Comparison of ENCODE assay signal across 12 cellular contexts in the genomic region with DNA sequence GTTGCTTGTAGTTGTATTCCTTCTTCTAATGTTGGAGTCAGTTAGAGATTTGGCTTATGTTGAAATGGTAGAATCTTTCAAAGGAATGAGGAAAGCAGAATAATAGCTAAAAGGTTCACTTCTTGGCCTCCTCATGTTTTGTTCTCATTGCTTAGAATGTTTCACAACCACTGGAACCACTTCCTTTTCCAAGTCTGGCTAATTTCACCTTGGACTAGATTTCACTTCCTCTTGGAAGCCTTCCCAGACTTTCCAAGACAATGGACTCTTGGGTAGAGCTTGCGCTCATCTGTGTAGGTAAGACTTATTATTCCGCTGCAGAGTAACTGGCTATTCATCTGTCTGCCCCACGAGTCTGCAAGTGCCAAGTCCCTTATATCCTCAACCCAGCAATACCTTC. TPM values are rescaled to one million over a fixed set of nuclear protein-coding genes. Genes with fewer than 3 reads are reported as not detected.
DNase-seq lines count a peak whose midpoint lies in the region; ATAC-seq, FAIRE-seq and TF ChIP-seq lines count a peak whose summit lies in the region.
"Had no signal": no experiment of that assay in that cellular context is flagged by ENCODE, and none has a peak within 500 bp of the region (broad histone marks: within the 10 kb centered on the region; RNA-seq: fewer than 3 reads in every experiment).

No MANE protein-coding gene starts in this region.

- in situ Hi-C loops in HepG2 (cut with HindIII; ENCODE audit: extremely low pct_ligation_motif_present, low pct_unique_long_range_greater_than_20kb) = no loop called here

- DNase-seq in HepG2 (ENCODE audit: low spot score) (no peak), dermis blood vessel endothelial cell (peak; percentile 93), kidney glomerular epithelial cell (lab: John Stamatoyannopoulos, UW) (peak; percentile 9), NCI-H2029 (lab: John Stamatoyannopoulos, UW) (no peak), vagina (ENCODE audit: extremely low spot score in 2 of 2) (no peak), T-helper 1 cell (no peak), hepatocyte (ENCODE audit: low spot score) (no peak)
- DNase-seq: activated CD4-positive, alpha-beta T cell treated with anti-CD3 and anti-CD28 coated beads, Interleukin-2, amount 50 U/mL, for 4 hours; activated naive CD4-positive, alpha-beta T cell treated with anti-CD3 and anti-CD28 coated beads for 36 hours; NCI-H2171; SHP77 treated with DMSO at 0.1 percent for 48 hours had no signal

- H3K27ac ChIP-seq in liver (ENCODE audit: low read depth in 1 of 2, low read length in 2 of 2) = no peak overlapping the region
- no peak overlapping the region for H3K27ac ChIP-seq in HepG2 (ENCODE audit: extremely low read length, insufficient read depth, low read length)
- H3K27ac ChIP-seq in vagina = no peak overlapping the region
- H3K27ac ChIP-seq in hepatocyte = no peak overlapping the region

- no peak for ATAC-seq in HepG2

- FAIRE-seq in HepG2 (lab: Jason Lieb, UNC) = no peak

- TF ChIP-seq CTCF in liver (IDR thresholded peaks at IDR 0.05; ENCODE audit: low read depth, low read length, missing input control) (no peak), HepG2 (CRISPR knock-in tag; IDR thresholded peaks at IDR 0.05) (no peak), vagina (IDR thresholded peaks at IDR 0.05) (no peak), hepatocyte (IDR thresholded peaks at IDR 0.05; ENCODE audit: poor library complexity) (no peak)

- H3K36me3 ChIP-seq in liver (ENCODE audit: control insufficient read depth in 4 of 4, insufficient read depth in 3 of 4, low read depth in 1 of 4, low read length in 3 of 4) (no peaks in the 10 kb centered on the region), HepG2 (replicated peaks in 1 of 2; ENCODE audit: control insufficient read depth in 1 of 2, insufficient read depth in 2 of 2, low read length in 2 of 2) (0 out of 5 replicates have a peak, but pooled peaks cover 0 to 5% of the 10 kb centered on the region in 2 experiments), vagina (no peaks in the 10 kb centered on the region), hepatocyte (replicated peaks; ENCODE audit: insufficient read depth, low read depth) (no peaks in the 10 kb centered on the region)

- POLR2A ChIA-PET in HepG2 (lab: Yijun Ruan, JAX) = no interaction called here

- H3K9me3 ChIP-seq in liver (ENCODE audit: control insufficient read depth in 4 of 4, low read length in 3 of 4) (no peaks in the 10 kb centered on the region), HepG2 (ENCODE audit: low read length) (no peaks in the 10 kb centered on the region), vagina (no peaks in the 10 kb centered on the region), hepatocyte (ENCODE audit: low read depth) (no peaks in the 10 kb centered on the region)

- H3K27me3 ChIP-seq in liver (ENCODE audit: control insufficient read depth in 4 of 4, insufficient read depth in 4 of 4, low read length in 3 of 4) (no peaks in the 10 kb centered on the region), HepG2 (ENCODE audit: control insufficient read depth in 1 of 2, insufficient read depth in 2 of 2, low read length in 2 of 2) (no peaks in the 10 kb centered on the region), vagina (no peaks in the 10 kb centered on the region), hepatocyte (no peaks in the 10 kb centered on the region)

- H3K4me1 ChIP-seq in liver (ENCODE audit: control insufficient read depth in 4 of 4, insufficient read depth in 4 of 4, low read length in 3 of 4) = peaks cover 0 to 14% (median 5%) of the 10 kb centered on the region in 4 donors
- no peaks in the 10 kb centered on the region; the same call in 1 of the 2 replicates for H3K4me1 ChIP-seq in HepG2 (ENCODE audit: insufficient read depth, low read length)
- H3K4me1 ChIP-seq in vagina = peaks cover 13% of the 10 kb centered on the region
- peaks cover 4% of the 10 kb centered on the region for H3K4me1 ChIP-seq in hepatocyte (ENCODE audit: insufficient read depth)

- TF ChIP-seq POLR2A in HepG2 (IDR thresholded peaks at IDR 0.05; ENCODE audit: insufficient read depth in 1 of 2, low read depth in 2 of 2, low read length in 2 of 2) (no peak), vagina (IDR thresholded peaks at IDR 0.05) (no peak)

- intact Hi-C loops in HepG2 (cut with micrococcal nuclease; ENCODE audit: unreplicated experiment) = no loop called here
- intact Hi-C loops in vagina (cut with DNase I) = no loop called here

- H3K79me2 ChIP-seq in HepG2 (ENCODE audit: insufficient read depth, low read length) (no peaks in the 10 kb centered on the region), hepatocyte (no peaks in the 10 kb centered on the region)

- H2AFZ ChIP-seq in HepG2 (ENCODE audit: low read length) (no peak overlapping the region), hepatocyte (no peak overlapping the region)

- no peak overlapping the region for H3K4me2 ChIP-seq in HepG2 (ENCODE audit: low read depth, low read length)
- H3K4me2 ChIP-seq in hepatocyte = no peak overlapping the region

- no TSS peak for BruUV-seq in HepG2 (replicated peaks; lab: Mats Ljungman, UMichigan)

- no peaks in the 10 kb centered on the region for H3K9me2 ChIP-seq in hepatocyte (replicated peaks; ENCODE audit: insufficient read depth)

- H4K20me1 ChIP-seq in HepG2 (ENCODE audit: insufficient read depth, low read length) = no peaks in the 10 kb centered on the region
- H4K20me1 ChIP-seq in hepatocyte (ENCODE audit: insufficient read depth, poor library complexity, severe bottlenecking) = no peaks in the 10 kb centered on the region

- CTCF ChIA-PET in HepG2 (lab: Yijun Ruan, JAX; ENCODE audit: low intra/inter-chr PET ratio, low total read pairs) = no interaction called here

- no peak overlapping the region for H3K9ac ChIP-seq in liver (ENCODE audit: low read depth in 1 of 2, low read length in 2 of 2)
- H3K9ac ChIP-seq in HepG2 (ENCODE audit: insufficient read depth, low read depth, low read length) = no peak overlapping the region

- TF ChIP-seq EP300 in HepG2 (IDR thresholded peaks at IDR 0.05; ENCODE audit: low read depth in 2 of 2, low read length in 2 of 2) (no peak), HepG2 (CRISPR knock-in tag; IDR thresholded peaks at IDR 0.05; ENCODE audit: borderline replicate concordance) (no peak)

- TF ChIP-seq RAD21 in liver (IDR thresholded peaks at IDR 0.05) = no peak
- no peak for TF ChIP-seq RAD21 in HepG2 (CRISPR knock-in tag; IDR thresholded peaks at IDR 0.05)

- H3K4me3 ChIP-seq in liver (ENCODE audit: low read depth in 1 of 3, low read length in 3 of 3) (no peak overlapping the region), HepG2 (replicated peaks in 1 of 3; ENCODE audit: insufficient read depth in 1 of 3, low read depth in 2 of 3, low read length in 3 of 3) (no peak overlapping the region), vagina (no peak overlapping the region), hepatocyte (no peak overlapping the region)

- WGBS in liver = 64% methylated on average over 3 of the region's 3 CpGs
- 93% methylated on average over 3 of the region's 3 CpGs for WGBS in HepG2 (ENCODE audit: low lambda C conversion rate)
- WGBS in hepatocyte (ENCODE audit: low lambda C conversion rate, missing lambda C conversion rate) = 97% methylated on average over 3 of the region's 3 CpGs

RNA-seq across cellular contexts. Expression of gene SPATA18, which starts 8.3 kb away (rescaled TPM):
- total RNA-seq in liver = 1 to 10 TPM in 1 of 2 donors, under 1 TPM in 1; 0.28 to 1.1 TPM
- under 1 TPM; 0.03 to 0.52 TPM for polyA plus RNA-seq in liver
- total RNA-seq in HepG2 (2016; rRNA removed; fragmentation: Illumina TruSeq; extraction: Trizol) = 13.2 and 13.9 TPM in 2 replicates
- 4.8 and 6.6 TPM in 2 replicates for total RNA-seq in HepG2 (2016; cell fraction: cytosol; rRNA removed; fragmentation: Illumina TruSeq; extraction: Trizol; ENCODE audit: low read depth)
- 9.8 and 14.0 TPM in 2 replicates for total RNA-seq in HepG2 (2016; cell fraction: insoluble cytoplasmic fraction; rRNA removed; fragmentation: Illumina TruSeq; extraction: Trizol)
- 16.0 and 20.5 TPM in 2 replicates for total RNA-seq in HepG2 (2016; cell fraction: membrane; rRNA removed; fragmentation: Illumina TruSeq; extraction: Trizol)
- 14.8 and 16.2 TPM in 2 replicates for total RNA-seq in HepG2 (2016; cell fraction: nucleus; rRNA removed; fragmentation: Illumina TruSeq; extraction: Trizol)
- polyA plus RNA-seq in HepG2 (2011; rRNA removed) = 4.8 and 5.7 TPM in 2 replicates
- 3.6 and 6.1 TPM in 2 replicates for polyA plus RNA-seq in HepG2 (2011; cell fraction: cytosol; rRNA removed)
- 13.3 and 14.1 TPM in 2 replicates for polyA plus RNA-seq in HepG2 (2011; cell fraction: nucleus; rRNA removed)
- 4.7 and 4.8 TPM in 2 replicates for polyA plus RNA-seq in HepG2 (2012)
- 4.7 and 7.2 TPM in 2 replicates for polyA plus RNA-seq in HepG2 (2016; cell fraction: cytosol; fragmentation: Illumina TruSeq; extraction: Trizol; ENCODE audit: low read depth)
- polyA plus RNA-seq in HepG2 (2016; cell fraction: insoluble cytoplasmic fraction; fragmentation: Illumina TruSeq; extraction: Trizol; ENCODE audit: low read depth) = 12.3 and 13.4 TPM in 2 replicates
- 14.2 and 14.4 TPM in 2 replicates for polyA plus RNA-seq in HepG2 (2016; cell fraction: membrane; fragmentation: Illumina TruSeq; extraction: Trizol; ENCODE audit: low read depth)
- polyA plus RNA-seq in HepG2 (2016; cell fraction: nucleus; fragmentation: Illumina TruSeq; extraction: Trizol; ENCODE audit: insufficient read depth, low read depth) = 17.6 and 20.5 TPM in 2 replicates
- 9.1 TPM in 1 of 2 replicates, not detected in the other for polyA minus RNA-seq in HepG2 (2011; rRNA and poly(A)+ RNA removed; ENCODE audit: low replicate concordance)
- 5.6 and 6.0 TPM in 2 replicates for polyA minus RNA-seq in HepG2 (2011; cell fraction: cytosol; rRNA and poly(A)+ RNA removed)
- 14.0 and 14.2 TPM in 2 replicates for polyA minus RNA-seq in HepG2 (2011; cell fraction: nucleus; rRNA and poly(A)+ RNA removed)
- total RNA-seq in dermis blood vessel endothelial cell = 4.3 and 4.6 TPM in 2 replicates
- 15.2 TPM for total RNA-seq in vagina
- total RNA-seq in hepatocyte = 7.8 and 12.3 TPM in 2 replicates
- polyA plus RNA-seq in hepatocyte = 2.7 and 2.9 TPM in 2 replicates

RNA-seq across cellular contexts. Expression of gene SGCB, which starts 21.3 kb away (rescaled TPM):
- total RNA-seq in liver (1 to 10 TPM; 2.0 to 5.4 TPM), HepG2 (2016; rRNA removed; fragmentation: Illumina TruSeq; extraction: Trizol) (2.2 and 3.6 TPM in 2 replicates), dermis blood vessel endothelial cell (12.9 and 23.7 TPM in 2 replicates), vagina (26.5 TPM), hepatocyte (18.2 and 20.7 TPM in 2 replicates)
- polyA plus RNA-seq in liver (1 to 10 TPM; 2.1 to 4.6 TPM), HepG2 (2011; rRNA removed) (4.2 and 4.8 TPM in 2 replicates), hepatocyte (28.1 and 28.7 TPM in 2 replicates)
- total RNA-seq in HepG2 (2016; cell fraction: cytosol; rRNA removed; fragmentation: Illumina TruSeq; extraction: Trizol; ENCODE audit: low read depth) = 0.51 and 0.53 TPM in 2 replicates
- total RNA-seq in HepG2 (2016; cell fraction: insoluble cytoplasmic fraction; rRNA removed; fragmentation: Illumina TruSeq; extraction: Trizol) = 2.2 and 2.4 TPM in 2 replicates
- 1.5 and 2.0 TPM in 2 replicates for total RNA-seq in HepG2 (2016; cell fraction: membrane; rRNA removed; fragmentation: Illumina TruSeq; extraction: Trizol)
- 3.3 and 4.9 TPM in 2 replicates for total RNA-seq in HepG2 (2016; cell fraction: nucleus; rRNA removed; fragmentation: Illumina TruSeq; extraction: Trizol)
- 2.2 and 4.0 TPM in 2 replicates for polyA plus RNA-seq in HepG2 (2011; cell fraction: cytosol; rRNA removed)
- 1.1 and 1.5 TPM in 2 replicates for polyA plus RNA-seq in HepG2 (2011; cell fraction: nucleus; rRNA removed)
- 6.2 and 8.0 TPM in 2 replicates for polyA plus RNA-seq in HepG2 (2012)
- polyA plus RNA-seq in HepG2 (2016; cell fraction: cytosol; fragmentation: Illumina TruSeq; extraction: Trizol; ENCODE audit: low read depth) = 1.9 TPM in 2 replicates
- polyA plus RNA-seq in HepG2 (2016; cell fraction: insoluble cytoplasmic fraction; fragmentation: Illumina TruSeq; extraction: Trizol; ENCODE audit: low read depth) = 4.5 and 5.5 TPM in 2 replicates
- 1.5 and 2.5 TPM in 2 replicates for polyA plus RNA-seq in HepG2 (2016; cell fraction: membrane; fragmentation: Illumina TruSeq; extraction: Trizol; ENCODE audit: low read depth)
- polyA plus RNA-seq in HepG2 (2016; cell fraction: nucleus; fragmentation: Illumina TruSeq; extraction: Trizol; ENCODE audit: insufficient read depth, low read depth) = 6.1 and 8.2 TPM in 2 replicates
- 1.4 and 1.8 TPM in 2 replicates for polyA minus RNA-seq in HepG2 (2011; rRNA and poly(A)+ RNA removed; ENCODE audit: low replicate concordance)
- 3.1 and 3.4 TPM in 2 replicates for polyA minus RNA-seq in HepG2 (2011; cell fraction: cytosol; rRNA and poly(A)+ RNA removed)
- 2.9 and 3.0 TPM in 2 replicates for polyA minus RNA-seq in HepG2 (2011; cell fraction: nucleus; rRNA and poly(A)+ RNA removed)

RNA-seq across cellular contexts. Expression of gene LRRC66, which starts 39.2 kb away (rescaled TPM):
- total RNA-seq in liver (under 1 TPM in 1 of 2 donors, not detected in 1; 0.25 TPM), HepG2 (2016; rRNA removed; fragmentation: Illumina TruSeq; extraction: Trizol) (not detected in 2 replicates), dermis blood vessel endothelial cell (0.14 and 0.17 TPM in 2 replicates), vagina (1.2 TPM), hepatocyte (0.87 and 0.92 TPM in 2 replicates)
- polyA plus RNA-seq in liver (under 1 TPM in 1 of 2 donors, not detected in 1; 0.05 TPM), HepG2 (2011; rRNA removed) (0.03 TPM in 1 of 2 replicates, not detected in the other), hepatocyte (0.44 TPM in 1 of 2 replicates, not detected in the other)
- not detected in 2 replicates for total RNA-seq in HepG2 (2016; cell fraction: cytosol; rRNA removed; fragmentation: Illumina TruSeq; extraction: Trizol; ENCODE audit: low read depth)
- total RNA-seq in HepG2 (2016; cell fraction: insoluble cytoplasmic fraction; rRNA removed; fragmentation: Illumina TruSeq; extraction: Trizol) = 0.02 TPM in 1 of 2 replicates, not detected in the other
- not detected in 2 replicates for total RNA-seq in HepG2 (2016; cell fraction: membrane; rRNA removed; fragmentation: Illumina TruSeq; extraction: Trizol)
- 0.09 TPM in 1 of 2 replicates, not detected in the other for total RNA-seq in HepG2 (2016; cell fraction: nucleus; rRNA removed; fragmentation: Illumina TruSeq; extraction: Trizol)
- polyA plus RNA-seq in HepG2 (2011; cell fraction: cytosol; rRNA removed) = 0.01 and 0.03 TPM in 2 replicates
- 0.07 TPM in 1 of 2 replicates, not detected in the other for polyA plus RNA-seq in HepG2 (2011; cell fraction: nucleus; rRNA removed)
- 0.04 TPM in 1 of 2 replicates, not detected in the other for polyA plus RNA-seq in HepG2 (2012)
- not detected in 2 replicates for polyA plus RNA-seq in HepG2 (2016; cell fraction: cytosol; fragmentation: Illumina TruSeq; extraction: Trizol; ENCODE audit: low read depth)
- not detected in 2 replicates for polyA plus RNA-seq in HepG2 (2016; cell fraction: insoluble cytoplasmic fraction; fragmentation: Illumina TruSeq; extraction: Trizol; ENCODE audit: low read depth)
- polyA plus RNA-seq in HepG2 (2016; cell fraction: membrane; fragmentation: Illumina TruSeq; extraction: Trizol; ENCODE audit: low read depth) = not detected in 2 replicates
- polyA plus RNA-seq in HepG2 (2016; cell fraction: nucleus; fragmentation: Illumina TruSeq; extraction: Trizol; ENCODE audit: insufficient read depth, low read depth) = 0.13 TPM in 1 of 2 replicates, not detected in the other
- polyA minus RNA-seq in HepG2 (2011; rRNA and poly(A)+ RNA removed; ENCODE audit: low replicate concordance) = 0.12 TPM in 1 of 2 replicates, not detected in the other
- not detected in 2 replicates for polyA minus RNA-seq in HepG2 (2011; cell fraction: cytosol; rRNA and poly(A)+ RNA removed)
- 0.26 TPM in 1 of 2 replicates, not detected in the other for polyA minus RNA-seq in HepG2 (2011; cell fraction: nucleus; rRNA and poly(A)+ RNA removed)
- total RNA-seq: activated naive CD4-positive, alpha-beta T cell treated with anti-CD3 and anti-CD28 coated beads for 36 hours had no signal

Comparison
In these comparisons a context has a peak if more than half of its experiments do, and no peak if none do; other contexts are left out.
1. DNase-seq: peak in dermis blood vessel endothelial cell (single experiment) and kidney glomerular epithelial cell (single experiment); none in HepG2 (single experiment), NCI-H2029 (single experiment), vagina (0 of 2), T-helper 1 cell (0 of 5) and hepatocyte (single experiment).